Comparison of ENCODE assay signal across 8 cellular contexts in the genomic region with DNA sequence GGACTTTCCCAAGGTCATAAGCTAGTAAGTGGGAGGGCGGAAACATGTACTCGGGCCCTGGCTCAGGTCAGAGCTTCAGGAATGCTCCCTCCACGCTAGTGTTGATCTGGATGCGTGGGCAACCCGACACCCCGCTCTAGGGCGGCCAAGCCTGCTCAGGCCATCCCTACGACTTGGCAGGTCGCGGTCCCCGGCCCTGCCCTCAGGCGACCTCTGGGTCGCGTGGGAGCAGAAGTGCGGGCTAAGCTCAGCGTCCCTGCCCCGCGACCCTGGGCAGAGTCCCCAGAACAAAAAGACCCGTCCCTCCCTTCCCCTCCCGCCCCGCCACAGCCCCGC. TPM values are rescaled to one million over a fixed set of nuclear protein-coding genes. Genes with fewer than 3 reads are reported as not detected.
DNase-seq lines count a peak whose midpoint lies in the region; ATAC-seq, FAIRE-seq and TF ChIP-seq lines count a peak whose summit lies in the region.

No MANE protein-coding gene starts in this region.

- TF ChIP-seq CTCF in bronchial epithelial cell (IDR thresholded peaks at IDR 0.05; ENCODE audit: insufficient read depth, low read length, severe bottlenecking) (no peak), suprapubic skin (IDR thresholded peaks at IDR 0.05) (no peak)

- no peaks in the 10 kb centered on the region for H3K27me3 ChIP-seq in bronchial epithelial cell (ENCODE audit: control insufficient read depth, insufficient read depth, low read length)
- no peaks in the 10 kb centered on the region for H3K27me3 ChIP-seq in suprapubic skin

- H3K36me3 ChIP-seq in bronchial epithelial cell (ENCODE audit: control insufficient read depth, insufficient read depth, low read length) (no peaks in the 10 kb centered on the region), suprapubic skin (no peaks in the 10 kb centered on the region)

- TF ChIP-seq EP300 in suprapubic skin (IDR thresholded peaks at IDR 0.05): no peak

- peak; percentile 28 to 84 for TF ChIP-seq POLR2A in suprapubic skin (IDR thresholded peaks at IDR 0.05)

- H3K4me3 ChIP-seq in bronchial epithelial cell (ENCODE audit: low read depth, low read length): peak overlapping the region; percentile 80
- peak overlapping the region; percentile 79 for H3K4me3 ChIP-seq in suprapubic skin

- DNase-seq in SIG-M5 treated with dmso at 0.1 percent for 504 hours (lab: John Stamatoyannopoulos, UW; ENCODE audit: unreplicated experiment): peak; percentile 31
- DNase-seq in SIG-M5 (lab: John Stamatoyannopoulos, UW): no peak
- peak; percentile 83 for DNase-seq in HCEC 1CT
- peak; percentile 56 for DNase-seq in NCI-H1092 (lab: John Stamatoyannopoulos, UW)
- peak; percentile 42 for DNase-seq in bronchial epithelial cell (ENCODE audit: low read depth)
- no peak for DNase-seq in left lobe of liver (ENCODE audit: low spot score)
- DNase-seq in suprapubic skin (ENCODE audit: low spot score in 2 of 2): peak in 1 of 2 donors; percentile 94
- DNase-seq in NCI-H2171 treated with DMSO at 0.1 percent for 48 hours (lab: John Stamatoyannopoulos, UW): no peak

- FAIRE-seq in bronchial epithelial cell (lab: Jason Lieb, UNC): no peak

- H3K4me1 ChIP-seq in suprapubic skin: peaks cover 50% of the 10 kb centered on the region

- WGBS in suprapubic skin: 0% methylated on average over 3 of the region's 22 CpGs

- peak; percentile 62 for ATAC-seq in left lobe of liver

- peak overlapping the region; percentile 97 for H3K27ac ChIP-seq in suprapubic skin

- no peaks in the 10 kb centered on the region for H3K9me3 ChIP-seq in suprapubic skin

RNA-seq across cellular contexts. Expression of gene TEF, which starts 0.8 kb away (rescaled TPM):
- total RNA-seq in bronchial epithelial cell (7.6 and 13.2 TPM in 2 replicates), left lobe of liver (26.3 TPM), suprapubic skin (10 to 100 TPM; 36.1 to 87.4 (median 46.8) TPM)

Comparison
In these comparisons a context has a peak if more than half of its experiments do, and no peak if none do; other contexts are left out.
1. DNase-seq: peak in SIG-M5 treated with dmso at 0.1 percent for 504 hours (single experiment), HCEC 1CT (single experiment), NCI-H1092 (single experiment) and bronchial epithelial cell (single experiment); none in SIG-M5 (single experiment), left lobe of liver (single experiment) and NCI-H2171 treated with DMSO at 0.1 percent for 48 hours (single experiment).